Comparison of ENCODE assay signal across 28 cellular contexts in the genomic region with DNA sequence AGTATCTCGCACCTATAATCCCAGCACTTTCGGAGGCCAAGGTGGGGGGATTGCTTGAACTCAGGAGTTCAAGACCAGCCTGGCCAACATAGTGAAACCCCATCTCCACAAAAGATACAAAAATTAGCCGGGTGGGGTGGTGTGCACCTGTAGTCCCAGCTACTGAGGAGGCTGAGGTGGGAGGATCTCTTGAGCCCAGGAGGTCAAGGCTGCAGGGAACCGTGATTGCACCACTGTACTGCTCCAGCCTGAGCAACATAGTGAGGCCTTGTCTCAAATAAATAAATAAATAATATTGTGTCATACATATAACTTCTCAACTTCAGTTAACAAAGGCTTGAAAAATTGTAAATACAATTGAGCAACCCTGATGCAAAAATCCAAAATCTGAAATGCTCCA.
"Had no signal": no experiment of that assay in that cellular context is flagged by ENCODE, and none has a peak within 500 bp of the region (broad histone marks: within the 10 kb centered on the region; RNA-seq: fewer than 3 reads in every experiment).

No MANE protein-coding gene starts in this region.

- DNase-seq: activated B cell treated with CpG ODN at 0.5 μM for 24 hours; activated CD4-positive, alpha-beta T cell treated with anti-CD3 and anti-CD28 coated beads for 48 hours; activated CD4-positive, alpha-beta T cell treated with anti-CD3 and anti-CD28 coated beads, Interleukin-2, amount 50 U/mL, for 1 hour; activated CD4-positive, alpha-beta T cell treated with anti-CD3 and anti-CD28 coated beads, Interleukin-2, amount 50 U/mL, for 48 hours; activated CD8-positive, alpha-beta memory T cell treated with anti-CD3 and anti-CD28 coated beads for 24 hours; activated CD8-positive, alpha-beta T cell treated with anti-CD3 and anti-CD28 coated beads for 36 hours; activated effector memory CD4-positive, alpha-beta T cell treated with Interleukin-2 at 50 U/mL for 16 hours; activated gamma-delta T cell treated with Interleukin-2 at 50 U/mL for 16 hours; activated naive CD4-positive, alpha-beta T cell treated with anti-CD3 and anti-CD28 coated beads, Interleukin-2, amount 50 U/mL, for 16 hours; activated naive CD4-positive, alpha-beta T cell treated with Interleukin-2 at 50 U/mL for 16 hours; activated T-cell treated with anti-CD3 and anti-CD28 coated beads, Interleukin-2, amount 50 U/mL, for 4 hours; amniotic stem cell; anterior cingulate cortex; brain microvascular endothelial cell; cortex of kidney; dermis blood vessel endothelial cell; effector CD4-positive, alpha-beta T cell; esophagus squamous epithelium; foreskin melanocyte; head of caudate nucleus; hippocampal formation; T1000; WERI-Rb-1 had no signal

- H3K27me3 Mint-ChIP-seq: activated B cell treated with CpG ODN at 0.5 μM for 24 hours; activated CD8-positive, alpha-beta T cell treated with anti-CD3 and anti-CD28 coated beads for 36 hours; activated naive CD8-positive, alpha-beta T cell; activated T-helper 17 cell treated with anti-CD3 and anti-CD28 coated beads, Interleukin-2, amount 50 U/mL, for 72 hours; central memory CD8-positive, alpha-beta T cell had no signal

- H3K9me3 Mint-ChIP-seq: activated B cell treated with CpG ODN at 0.5 μM for 24 hours; activated CD8-positive, alpha-beta T cell treated with anti-CD3 and anti-CD28 coated beads for 36 hours; activated T-cell treated with anti-CD3 and anti-CD28 coated beads, Interleukin-2, amount 50 U/mL, for 4 hours; activated T-helper 17 cell treated with anti-CD3 and anti-CD28 coated beads, Interleukin-2, amount 50 U/mL, for 72 hours; central memory CD8-positive, alpha-beta T cell; T-helper 2 cell treated with Interferon-gamma antibody and Interleukin-4, amounts not matched to agents 5 μg/mL and 100 μg/mL, for 36 hours had no signal

- H3K27ac ChIP-seq: brain microvascular endothelial cell, epithelial cell of prostate, esophagus squamous epithelium, WERI-Rb-1 had no signal

- H3K27ac Mint-ChIP-seq: activated CD8-positive, alpha-beta T cell treated with anti-CD3 and anti-CD28 coated beads for 36 hours; activated naive CD8-positive, alpha-beta T cell; activated T-helper 17 cell treated with anti-CD3 and anti-CD28 coated beads, Interleukin-2, amount 50 U/mL, for 72 hours; T-helper 2 cell treated with Interferon-gamma antibody and Interleukin-4, amounts not matched to agents 5 μg/mL and 100 μg/mL, for 36 hours had no signal

- H3K27me3 ChIP-seq: brain microvascular endothelial cell, esophagus squamous epithelium had no signal

- H3K4me3 ChIP-seq: esophagus squamous epithelium had no signal

- H3K4me3 Mint-ChIP-seq: activated B cell treated with CpG ODN at 0.5 μM for 24 hours; activated CD8-positive, alpha-beta T cell treated with anti-CD3 and anti-CD28 coated beads for 36 hours; activated naive CD8-positive, alpha-beta T cell; activated T-cell treated with anti-CD3 and anti-CD28 coated beads, Interleukin-2, amount 50 U/mL, for 4 hours; activated T-helper 17 cell treated with anti-CD3 and anti-CD28 coated beads, Interleukin-2, amount 50 U/mL, for 72 hours; central memory CD8-positive, alpha-beta T cell; T-helper 2 cell treated with Interferon-gamma antibody and Interleukin-4, amounts not matched to agents 5 μg/mL and 100 μg/mL, for 36 hours had no signal

- H3K36me3 ChIP-seq: brain microvascular endothelial cell had no signal

- H3K9me3 ChIP-seq: esophagus squamous epithelium had no signal
